8 cellular contexts compared by ENCODE assay signal in genomic region chr18:23134780-23135678, GRCh38. TPM values are rescaled to one million over a fixed set of nuclear protein-coding genes. Genes with fewer than 3 reads are reported as not detected.
DNase-seq lines count a peak whose midpoint lies in the region; ATAC-seq and TF ChIP-seq lines count a peak whose summit lies in the region.

CABLES1 (plus strand) TSS chr18:23135485; CDS start chr18:23135763, 278 bp downstream.

- CTCF ChIA-PET in PC-9 (lab: Charles Lee) = interaction anchor here (0.7 to 1.2 kb wide), 2 partner anchors 57 to 937 kb away, joined by 4 to 5 read pairs; no protein-coding TSS in a partner anchor

- BruUV-seq in PC-9 (replicated peaks; lab: Mats Ljungman, UMichigan) = TSS peak; percentile 16

- H3K9me2 ChIP-seq in PC-9 (ENCODE audit: insufficient read depth) = no peaks in the 10 kb centered on the region

- no peaks in the 10 kb centered on the region for H3K9me3 ChIP-seq in PC-9 (ENCODE audit: insufficient read depth, low read depth)
- no peaks in the 10 kb centered on the region for H3K9me3 ChIP-seq in right cardiac atrium (ENCODE audit: control insufficient read depth, low read length)

- H3K27me3 ChIP-seq in PC-9 (ENCODE audit: insufficient read depth, low read depth) (no peaks in the 10 kb centered on the region), right cardiac atrium (ENCODE audit: control insufficient read depth, insufficient read depth) (no peaks in the 10 kb centered on the region)

- H4K20me1 ChIP-seq in PC-9 (ENCODE audit: insufficient read depth) = no peaks in the 10 kb centered on the region

- H3K79me2 ChIP-seq in PC-9 (ENCODE audit: low read depth) = peaks cover 38% of the 10 kb centered on the region

- peaks cover 26% of the 10 kb centered on the region for H3K4me1 ChIP-seq in PC-9 (replicated peaks; ENCODE audit: insufficient read depth)
- no peaks in the 10 kb centered on the region for H3K4me1 ChIP-seq in right cardiac atrium (ENCODE audit: control insufficient read depth, insufficient read depth, low read length)

- no peaks in the 10 kb centered on the region for H3K36me3 ChIP-seq in PC-9 (ENCODE audit: low read depth)

- H3F3A ChIP-seq in PC-9 (ENCODE audit: insufficient read depth, low read depth) = peaks cover 21% of the 10 kb centered on the region; the same call in 1 of the 2 replicates

- H2AFZ ChIP-seq in PC-9 = peak within 1 kb of the TSS; percentile 80

- H3K4me3 ChIP-seq in PC-9 = peak within 1 kb of the TSS; percentile 78
- peak within 1 kb of the TSS; percentile 93 for H3K4me3 ChIP-seq in right cardiac atrium (ENCODE audit: low read length)

- ATAC-seq in HG03025 (IDR thresholded peaks at IDR 0.05; ENCODE audit: low FRiP score, unreplicated experiment) (peak; percentile 27), right cardiac atrium (peak; percentile 12 to 19), GM18873 (IDR thresholded peaks at IDR 0.05; ENCODE audit: low FRiP score, unreplicated experiment) (no peak)

- peak within 1 kb of the TSS; percentile 91 for H3K4me2 ChIP-seq in PC-9

- POLR2A ChIA-PET in PC-9 (lab: Charles Lee; ENCODE audit: unreplicated experiment) = interaction anchor here (0.7 kb wide), 2 partner anchors 185 to 318 kb away, joined by 3 read pairs; partner anchors contain the start of gene RIOK3

- intact Hi-C loops in PC-9 (cut with micrococcal nuclease; ENCODE audit: unreplicated experiment) = loop anchor here (1.0 to 10.0 kb wide), 6 partner anchors 29 to 367 kb away; partner anchors contain the start of gene RMC1
- intact Hi-C loops in right cardiac atrium (cut with DNase I) = loop anchor here in 3 of 4 donors (2.0 to 10.0 kb wide), 6 partner anchors 90 to 277 kb away; no protein-coding TSS in a partner anchor
- intact Hi-C loops in posterior vena cava (cut with DNase I) = loop anchor here (5.0 to 10.0 kb wide), 4 partner anchors 97 to 230 kb away; no protein-coding TSS in a partner anchor

- H3K27ac ChIP-seq in PC-9 (peak within 1 kb of the TSS; percentile 84), right cardiac atrium (ENCODE audit: low read length) (peak within 1 kb of the TSS; percentile 42)

- TF ChIP-seq CTCF in PC-9 (conservative IDR thresholded peaks at IDR 0.05) = no peak

- 4% methylated on average over 88 of the region's 89 CpGs for WGBS in right cardiac atrium

- DNase-seq in activated CD4-positive, alpha-beta T cell treated with anti-CD3 and anti-CD28 coated beads for 48 hours = peak; percentile 43
- no peak for DNase-seq in activated CD4-positive, alpha-beta T cell treated with anti-CD3 and anti-CD28 coated beads for 4 hours
- DNase-seq in PC-9 = peak; percentile 55 to 62
- peak in 47 of 56 donors; percentile 5 to 76 (median 46) for DNase-seq in amygdala (lab: John Stamatoyannopoulos, UW)
- peak; percentile 67 to 90 (median 87) for DNase-seq in right cardiac atrium
- peak; percentile 89 for DNase-seq in posterior vena cava (ENCODE audit: low spot score)

RNA-seq across cellular contexts. Expression of gene CABLES1, which starts in this region (rescaled TPM):
- total RNA-seq in PC-9 (2021) (10.0 and 11.8 TPM in 2 replicates), right cardiac atrium (1 to 10 TPM; 3.5 to 5.6 (median 4.5) TPM), posterior vena cava (10 to 100 TPM in 1 of 2 donors, 1 to 10 TPM in 1; 9.3 to 10.8 TPM)
- polyA plus RNA-seq in right cardiac atrium = 3.2 TPM

Comparison
In these comparisons a context has a peak if more than half of its experiments do, and no peak if none do; other contexts are left out.
1. DNase-seq: peak in activated CD4-positive, alpha-beta T cell treated with anti-CD3 and anti-CD28 coated beads for 48 hours (single experiment), PC-9 (2 of 2), amygdala (47 of 56), right cardiac atrium (3 of 3) and posterior vena cava (single experiment); none in activated CD4-positive, alpha-beta T cell treated with anti-CD3 and anti-CD28 coated beads for 4 hours (0 of 2).